20 cellular contexts compared by ENCODE assay signal in the genomic region with DNA sequence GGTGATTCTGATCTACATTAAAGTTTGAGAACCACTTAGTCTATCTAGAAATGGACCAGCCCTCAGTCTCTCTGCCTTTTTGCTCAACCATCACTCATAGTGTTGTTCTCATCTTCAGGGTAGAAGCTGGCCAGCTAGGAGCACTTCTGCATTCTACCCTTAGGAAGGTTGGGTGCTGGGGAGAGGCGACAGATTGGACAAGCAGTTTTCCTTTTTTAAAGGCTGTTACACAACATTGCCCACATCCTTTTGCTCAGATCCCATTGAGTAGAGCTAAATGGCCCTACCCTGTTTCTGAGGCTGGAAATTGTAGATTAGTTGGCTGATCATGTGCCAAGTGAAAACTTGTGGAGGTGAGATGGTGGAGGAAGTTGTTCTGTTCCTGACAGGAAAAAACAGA. TPM values are rescaled to one million over a fixed set of nuclear protein-coding genes. Genes with fewer than 3 reads are reported as not detected.
A peak's percentile ranks its signal among the peaks of the same experiment; 100 is the strongest.
DNase-seq lines count a peak whose midpoint lies in the region; ATAC-seq and TF ChIP-seq lines count a peak whose summit lies in the region.
"Had no signal": no experiment of that assay in that cellular context is flagged by ENCODE, and none has a peak within 500 bp of the region (broad histone marks: within the 10 kb centered on the region; RNA-seq: fewer than 3 reads in every experiment).

No MANE protein-coding gene starts in this region.

- DNase-seq in AML-193 (lab: John Stamatoyannopoulos, UW) (peak; percentile 79 to 85), Kasumi-1 (lab: John Stamatoyannopoulos, UW) (peak; percentile 81 to 91), SIG-M5 (lab: John Stamatoyannopoulos, UW) (peak; percentile 34), epithelial cell of prostate (ENCODE audit: low read depth, low spot score) (no peak), glutamatergic neuron (no peak)
- DNase-seq in activated CD8-positive, alpha-beta memory T cell treated with anti-CD3 and anti-CD28 coated beads, Interleukin-2, amount 10 ng/mL, durations not matched to agents 7 days and 5 days, result no peak
- DNase-seq in stimulated activated naive CD4-positive, alpha-beta T cell treated with Interleukin-2 at 50 U/mL for 16 hours (lab: John Stamatoyannopoulos, UW), result no peak
- DNase-seq: ACHN; activated CD4-positive, alpha-beta memory T cell treated with anti-CD3 and anti-CD28 coated beads, Interleukin-2, amount 10 ng/mL, durations not matched to agents 7 days and 5 days; activated T-cell treated with anti-CD3 and anti-CD28 coated beads, Interleukin-2, amount 50 U/mL, for 1 hour; CD4-positive, alpha-beta memory T cell; NCI-H1105 treated with DMSO at 0.1 percent for 48 hours; NCI-H524; SHP77 treated with DMSO at 0.1 percent for 48 hours; stimulated activated CD8-positive, alpha-beta memory T cell treated with anti-CD3 and anti-CD28 coated beads, Interleukin-4, amount 100 ng/mL, for 48 hours; uterus had no signal

- peak overlapping the region; percentile 26 for H3K27ac ChIP-seq in epithelial cell of prostate
- H3K27ac ChIP-seq: hepatocyte, KMS-11, uterus had no signal

- CTCF ChIA-PET in activated CD8-positive, alpha-beta memory T cell treated with anti-CD3 and anti-CD28 coated beads, Interleukin-2, amount 10 ng/mL, durations not matched to agents 7 days and 5 days (lab: Charles Lee), result no interaction called here

- no peaks in the 10 kb centered on the region for H3K9me3 Mint-ChIP-seq in activated CD8-positive, alpha-beta memory T cell treated with anti-CD3 and anti-CD28 coated beads, Interleukin-2, amount 10 ng/mL, durations not matched to agents 7 days and 5 days (ENCODE audit: low read depth)
- H3K9me3 Mint-ChIP-seq in glutamatergic neuron (ENCODE audit: unreplicated experiment), result no peaks in the 10 kb centered on the region
- H3K9me3 Mint-ChIP-seq: activated CD4-positive, alpha-beta memory T cell treated with anti-CD3 and anti-CD28 coated beads, Interleukin-2, amount 10 ng/mL, durations not matched to agents 7 days and 5 days had no signal

- no peaks in the 10 kb centered on the region for H3K4me1 Mint-ChIP-seq in activated CD8-positive, alpha-beta memory T cell treated with anti-CD3 and anti-CD28 coated beads, Interleukin-2, amount 10 ng/mL, durations not matched to agents 7 days and 5 days
- peaks cover 7% of the 10 kb centered on the region for H3K4me1 Mint-ChIP-seq in glutamatergic neuron (ENCODE audit: low read depth, unreplicated experiment)
- H3K4me1 Mint-ChIP-seq: activated CD4-positive, alpha-beta memory T cell treated with anti-CD3 and anti-CD28 coated beads, Interleukin-2, amount 10 ng/mL, durations not matched to agents 7 days and 5 days; CD4-positive, alpha-beta memory T cell had no signal

- peaks cover 13% of the 10 kb centered on the region for H3K27me3 Mint-ChIP-seq in activated CD8-positive, alpha-beta memory T cell treated with anti-CD3 and anti-CD28 coated beads, Interleukin-2, amount 10 ng/mL, durations not matched to agents 7 days and 5 days
- peaks cover 5% of the 10 kb centered on the region for H3K27me3 Mint-ChIP-seq in glutamatergic neuron (ENCODE audit: unreplicated experiment)

- no peak overlapping the region for H3K4me3 Mint-ChIP-seq in activated CD8-positive, alpha-beta memory T cell treated with anti-CD3 and anti-CD28 coated beads, Interleukin-2, amount 10 ng/mL, durations not matched to agents 7 days and 5 days
- no peak overlapping the region for H3K4me3 Mint-ChIP-seq in glutamatergic neuron (ENCODE audit: unreplicated experiment)
- H3K4me3 Mint-ChIP-seq: activated CD4-positive, alpha-beta memory T cell treated with anti-CD3 and anti-CD28 coated beads, Interleukin-2, amount 10 ng/mL, durations not matched to agents 7 days and 5 days; CD4-positive, alpha-beta memory T cell had no signal

- no peak for TF ChIP-seq CTCF in glutamatergic neuron (IDR thresholded peaks at IDR 0.05; ENCODE audit: partially characterized antibody, unreplicated experiment)

- ATAC-seq in activated CD8-positive, alpha-beta memory T cell treated with anti-CD3 and anti-CD28 coated beads, Interleukin-2, amount 10 ng/mL, durations not matched to agents 7 days and 5 days, result no peak
- no peak for ATAC-seq in GM18517 (IDR thresholded peaks at IDR 0.05; ENCODE audit: unreplicated experiment)
- ATAC-seq: GM12878 had no signal

- H3K36me3 Mint-ChIP-seq in activated CD8-positive, alpha-beta memory T cell treated with anti-CD3 and anti-CD28 coated beads, Interleukin-2, amount 10 ng/mL, durations not matched to agents 7 days and 5 days, result no peaks in the 10 kb centered on the region
- no peaks in the 10 kb centered on the region for H3K36me3 Mint-ChIP-seq in glutamatergic neuron (ENCODE audit: unreplicated experiment)
- H3K36me3 Mint-ChIP-seq: CD4-positive, alpha-beta memory T cell had no signal

- no peak overlapping the region for H3K27ac Mint-ChIP-seq in activated CD8-positive, alpha-beta memory T cell treated with anti-CD3 and anti-CD28 coated beads, Interleukin-2, amount 10 ng/mL, durations not matched to agents 7 days and 5 days
- no peak overlapping the region for H3K27ac Mint-ChIP-seq in glutamatergic neuron (ENCODE audit: unreplicated experiment)
- H3K27ac Mint-ChIP-seq: activated CD4-positive, alpha-beta memory T cell treated with anti-CD3 and anti-CD28 coated beads, Interleukin-2, amount 10 ng/mL, durations not matched to agents 7 days and 5 days had no signal

RNA-seq across cellular contexts. Expression of a gene that starts 35.6 kb away (rescaled TPM):
- total RNA-seq in activated CD8-positive, alpha-beta memory T cell treated with anti-CD3 and anti-CD28 coated beads, Interleukin-2, amount 10 ng/mL, durations not matched to agents 7 days and 5 days, result 1 to 10 TPM in 1 of 2 experiments, under 1 TPM in 1; 0.73 to 2.9 TPM
- 14.4 TPM for total RNA-seq in glutamatergic neuron (ENCODE audit: unreplicated experiment)

Comparison
In these comparisons a context has a peak if more than half of its experiments do, and no peak if none do; other contexts are left out.
1. DNase-seq: peak in AML-193 (2 of 2), Kasumi-1 (2 of 2) and SIG-M5 (single experiment); none in epithelial cell of prostate (single experiment), activated CD8-positive, alpha-beta memory T cell treated with anti-CD3 and anti-CD28 coated beads, Interleukin-2, amount 10 ng/mL, durations not matched to agents 7 days and 5 days (single experiment), glutamatergic neuron (single experiment) and stimulated activated naive CD4-positive, alpha-beta T cell treated with Interleukin-2 at 50 U/mL for 16 hours (single experiment).